In the genomic region with DNA sequence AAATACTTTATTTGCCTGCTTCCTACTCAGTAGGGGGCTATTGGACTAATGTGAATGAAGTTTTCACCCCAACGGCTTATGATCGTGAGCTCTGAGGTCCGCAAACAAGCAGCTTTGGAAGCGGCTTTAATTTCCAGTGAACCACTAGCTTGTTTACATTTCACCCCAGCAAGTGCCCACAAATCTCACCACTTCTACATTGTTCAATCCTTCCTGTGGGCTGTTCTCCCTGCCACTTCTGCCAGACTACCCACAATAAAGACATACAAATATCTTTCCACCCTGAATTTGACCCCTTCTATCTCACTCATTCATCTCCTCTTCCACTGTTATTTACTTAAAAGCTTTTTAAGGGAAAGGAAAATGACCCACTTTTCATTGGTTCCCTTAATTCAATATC, we compare ENCODE assay signal across 28 cellular contexts.
DNase-seq lines count a peak whose midpoint lies in the region; ATAC-seq and TF ChIP-seq lines count a peak whose summit lies in the region.
"Had no signal": no experiment of that assay in that cellular context is flagged by ENCODE, and none has a peak within 500 bp of the region (broad histone marks: within the 10 kb centered on the region; RNA-seq: fewer than 3 reads in every experiment).

No MANE protein-coding gene starts in this region.

- peak overlapping the region; percentile 91 for H3K27ac ChIP-seq in cardiac muscle cell
- H3K27ac ChIP-seq in caudate nucleus (ENCODE audit: low read depth, low read length): peak overlapping the region; percentile 5
- H3K27ac ChIP-seq: neutrophil, prostate gland had no signal

- peaks cover 32% of the 10 kb centered on the region for H3K36me3 ChIP-seq in cardiac muscle cell
- H3K36me3 ChIP-seq: prostate gland had no signal

- ATAC-seq in left cardiac atrium: no peak
- no peak for ATAC-seq in HG02870 (IDR thresholded peaks at IDR 0.05; ENCODE audit: unreplicated experiment)
- ATAC-seq: activated T-cell treated with anti-CD3 and anti-CD28 coated beads, Interleukin-2, amount 50 U/mL, for 4 hours; sciatic nerve had no signal

- no peaks in the 10 kb centered on the region for H3K9me3 Mint-ChIP-seq in type B pancreatic cell
- H3K9me3 Mint-ChIP-seq: activated T-cell treated with anti-CD3 and anti-CD28 coated beads, Interleukin-2, amount 50 U/mL, for 4 hours; mesothelial cell of epicardium; naive B cell had no signal

- TF ChIP-seq CTCF in cardiac muscle cell (IDR thresholded peaks at IDR 0.05; ENCODE audit: low read depth, low read length) (no peak), type B pancreatic cell (conservative IDR thresholded peaks at IDR 0.05) (no peak)

- H3K36me3 Mint-ChIP-seq in type B pancreatic cell: peaks cover 46% of the 10 kb centered on the region
- H3K36me3 Mint-ChIP-seq: naive B cell had no signal

- H3K27me3 Mint-ChIP-seq in type B pancreatic cell: no peaks in the 10 kb centered on the region
- H3K27me3 Mint-ChIP-seq: naive B cell had no signal

- no peaks in the 10 kb centered on the region for H3K9me3 ChIP-seq in cardiac muscle cell (ENCODE audit: low read depth)
- H3K9me3 ChIP-seq: HAP-1, heart right ventricle, neutrophil, Peyer's patch, prostate gland had no signal

- H3K4me1 ChIP-seq in cardiac muscle cell (ENCODE audit: low read depth): peaks cover 23% of the 10 kb centered on the region
- H3K4me1 ChIP-seq: HAP-1, prostate gland had no signal

- H3K27ac Mint-ChIP-seq in type B pancreatic cell: peak overlapping the region; percentile 24

- H3K4me1 Mint-ChIP-seq in type B pancreatic cell (ENCODE audit: unreplicated experiment): peaks cover 7% of the 10 kb centered on the region
- H3K4me1 Mint-ChIP-seq: naive B cell had no signal

- H3K4me3 ChIP-seq in cardiac muscle cell: no peak overlapping the region
- H3K4me3 ChIP-seq: HAP-1, heart right ventricle, prostate gland had no signal

- intact Hi-C loops in left cardiac atrium (cut with DNase I): no loop called here

- no peaks in the 10 kb centered on the region for H3K27me3 ChIP-seq in cardiac muscle cell
- H3K27me3 ChIP-seq: heart right ventricle, neutrophil, Peyer's patch had no signal

- H3K4me3 Mint-ChIP-seq in type B pancreatic cell: no peak overlapping the region
- H3K4me3 Mint-ChIP-seq: activated T-cell treated with anti-CD3 and anti-CD28 coated beads, Interleukin-2, amount 50 U/mL, for 4 hours; mesothelial cell of epicardium; naive B cell had no signal

- no peak for DNase-seq in cardiac muscle cell (ENCODE audit: low read depth in 1 of 2, low spot score in 1 of 2)
- DNase-seq in left cardiac atrium: no peak
- peak; percentile 40 for DNase-seq in MV-4-11 (lab: John Stamatoyannopoulos, UW)
- DNase-seq in caudate nucleus (lab: John Stamatoyannopoulos, UW): no peak
- no peak for DNase-seq in type B pancreatic cell (ENCODE audit: extremely low spot score, unreplicated experiment)
- no peak for DNase-seq in stimulated activated naive CD4-positive, alpha-beta T cell treated with Interleukin-2 at 50 U/mL for 16 hours (lab: John Stamatoyannopoulos, UW)
- no peak for DNase-seq in SHP77 (lab: John Stamatoyannopoulos, UW)
- DNase-seq: activated CD4-positive, alpha-beta T cell treated with anti-CD3 and anti-CD28 coated beads for 48 hours; activated gamma-delta T cell; activated T-cell treated with anti-CD3 and anti-CD28 coated beads, Interleukin-2, amount 50 U/mL, for 4 hours; DMS53; foreskin melanocyte; heart right ventricle; IMR-90; naive B cell; NCI-H1105; NCI-H187; SHP77 treated with DMSO at 0.1 percent for 48 hours; stimulated activated CD4-positive, alpha-beta T cell treated with anti-CD3 and anti-CD28 coated beads, Interleukin-4, amount 100 ng/mL, for 1 hour; SW 1271; trophoblast cell had no signal
